ENCODE assay signal across 1 cellular context in the genomic region with DNA sequence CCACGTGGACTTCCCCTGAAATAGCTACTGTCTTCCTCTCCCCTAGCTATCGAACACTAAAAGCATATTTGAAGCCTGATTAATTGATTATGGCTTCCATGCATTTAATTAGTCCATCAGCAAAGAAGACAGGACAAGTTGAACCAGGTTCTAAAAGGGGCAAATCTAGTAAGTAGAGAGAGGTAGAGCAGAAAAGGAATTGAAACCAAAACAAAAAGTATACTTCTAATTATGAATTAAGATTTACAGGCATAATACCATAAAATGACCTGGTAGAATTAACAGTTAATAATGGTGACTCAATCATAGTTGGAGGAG.
TF ChIP-seq lines count a peak whose summit lies in the region.

No MANE protein-coding gene starts in this region.

TF ChIP-seq in HEK293, 187 proteins besides CTCF, POLR2A, EP300 and RAD21 (continued from another document):
- TF ChIP-seq, protein P1, sequence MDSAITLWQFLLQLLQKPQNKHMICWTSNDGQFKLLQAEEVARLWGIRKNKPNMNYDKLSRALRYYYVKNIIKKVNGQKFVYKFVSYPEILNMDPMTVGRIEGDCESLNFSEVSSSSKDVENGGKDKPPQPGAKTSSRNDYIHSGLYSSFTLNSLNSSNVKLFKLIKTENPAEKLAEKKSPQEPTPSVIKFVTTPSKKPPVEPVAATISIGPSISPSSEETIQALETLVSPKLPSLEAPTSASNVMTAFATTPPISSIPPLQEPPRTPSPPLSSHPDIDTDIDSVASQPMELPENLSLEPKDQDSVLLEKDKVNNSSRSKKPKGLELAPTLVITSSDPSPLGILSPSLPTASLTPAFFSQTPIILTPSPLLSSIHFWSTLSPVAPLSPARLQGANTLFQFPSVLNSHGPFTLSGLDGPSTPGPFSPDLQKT (IDR thresholded peaks at IDR 0.05; ENCODE audit: borderline replicate concordance, low read depth, low read length): no peak
- TF ChIP-seq, protein P2, sequence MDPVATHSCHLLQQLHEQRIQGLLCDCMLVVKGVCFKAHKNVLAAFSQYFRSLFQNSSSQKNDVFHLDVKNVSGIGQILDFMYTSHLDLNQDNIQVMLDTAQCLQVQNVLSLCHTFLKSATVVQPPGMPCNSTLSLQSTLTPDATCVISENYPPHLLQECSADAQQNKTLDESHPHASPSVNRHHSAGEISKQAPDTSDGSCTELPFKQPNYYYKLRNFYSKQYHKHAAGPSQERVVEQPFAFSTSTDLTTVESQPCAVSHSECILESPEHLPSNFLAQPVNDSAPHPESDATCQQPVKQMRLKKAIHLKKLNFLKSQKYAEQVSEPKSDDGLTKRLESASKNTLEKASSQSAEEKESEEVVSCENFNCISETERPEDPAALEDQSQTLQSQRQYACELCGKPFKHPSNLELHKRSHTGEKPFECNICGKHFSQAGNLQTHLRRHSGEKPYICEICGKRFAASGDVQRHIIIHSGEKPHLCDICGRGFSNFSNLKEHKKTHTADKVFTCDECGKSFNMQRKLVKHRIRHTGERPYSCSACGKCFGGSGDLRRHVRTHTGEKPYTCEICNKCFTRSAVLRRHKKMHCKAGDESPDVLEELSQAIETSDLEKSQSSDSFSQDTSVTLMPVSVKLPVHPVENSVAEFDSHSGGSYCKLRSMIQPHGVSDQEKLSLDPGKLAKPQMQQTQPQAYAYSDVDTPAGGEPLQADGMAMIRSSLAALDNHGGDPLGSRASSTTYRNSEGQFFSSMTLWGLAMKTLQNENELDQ (tag by site-specific recombination; IDR thresholded peaks at IDR 0.05; ENCODE audit: low read depth): no peak
- TF ChIP-seq ZEB2 (tag by site-specific recombination; IDR thresholded peaks at IDR 0.05) (peak; percentile 3), YY2 (tag by site-specific recombination; IDR thresholded peaks at IDR 0.05) (no peak), ZNF335 (tag by site-specific recombination; conservative IDR thresholded peaks at IDR 0.05) (peak; percentile 67), ZNF37A (tag by site-specific recombination; IDR thresholded peaks at IDR 0.05) (no peak), SALL2 (tag by site-specific recombination; IDR thresholded peaks at IDR 0.05; ENCODE audit: borderline replicate concordance) (no peak), ZNF610 (tag by site-specific recombination; IDR thresholded peaks at IDR 0.05; ENCODE audit: borderline replicate concordance) (no peak), TCF7L2 (IDR thresholded peaks at IDR 0.05; ENCODE audit: borderline replicate concordance, low read depth, low read length) (no peak), ZNF777 (tag by site-specific recombination; IDR thresholded peaks at IDR 0.05; ENCODE audit: borderline replicate concordance) (no peak), ZIC2 (tag by site-specific recombination; IDR thresholded peaks at IDR 0.05) (no peak), SP7 (tag by site-specific recombination; IDR thresholded peaks at IDR 0.05) (peak; percentile 6; the same call in 1 of the 2 replicates), SP3 (tag by site-specific recombination; IDR thresholded peaks at IDR 0.05) (no peak), HOXA7 (CRISPR knock-in tag; IDR thresholded peaks at IDR 0.05; ENCODE audit: borderline replicate concordance) (no peak), ZNF2 (tag by site-specific recombination; IDR thresholded peaks at IDR 0.05) (peak; percentile 78), OSR2 (tag by site-specific recombination; IDR thresholded peaks at IDR 0.05) (no peak), ZNF510 (tag by site-specific recombination; IDR thresholded peaks at IDR 0.05; ENCODE audit: insufficient replicate concordance) (no peak), ZNF560 (tag by site-specific recombination; IDR thresholded peaks at IDR 0.05; ENCODE audit: borderline replicate concordance) (no peak), ZNF112 (tag by site-specific recombination; IDR thresholded peaks at IDR 0.05) (no peak), ZNF169 (tag by site-specific recombination; IDR thresholded peaks at IDR 0.05) (no peak), ZNF514 (tag by site-specific recombination; IDR thresholded peaks at IDR 0.05) (no peak), EGR2 (tag by site-specific recombination; IDR thresholded peaks at IDR 0.05; ENCODE audit: low read depth) (no peak), FEZF1 (tag by site-specific recombination; IDR thresholded peaks at IDR 0.05) (no peak), ZNF843 (tag by site-specific recombination; IDR thresholded peaks at IDR 0.05) (peak; percentile 24; the same call in 1 of the 2 replicates), ZNF266 (tag by site-specific recombination; IDR thresholded peaks at IDR 0.05; ENCODE audit: low read depth) (no peak), ZNF394 (tag by site-specific recombination; IDR thresholded peaks at IDR 0.05; ENCODE audit: borderline replicate concordance) (no peak; the same call in 1 of the 2 replicates), ZNF473 (tag by site-specific recombination; IDR thresholded peaks at IDR 0.05) (no peak), ZNF529 (tag by site-specific recombination; IDR thresholded peaks at IDR 0.05; ENCODE audit: insufficient replicate concordance) (no peak), ZNF549 (tag by site-specific recombination; IDR thresholded peaks at IDR 0.05) (no peak), REPIN1 (tag by site-specific recombination; IDR thresholded peaks at IDR 0.05; ENCODE audit: low read depth) (no peak), ZNF24 (tag by site-specific recombination; IDR thresholded peaks at IDR 0.05) (0 out of 2 replicates have a peak, but pooled peaks have one; percentile 53), MZF1 (tag by site-specific recombination; IDR thresholded peaks at IDR 0.05; ENCODE audit: borderline replicate concordance) (no peak)
- TF ChIP-seq, protein P3, sequence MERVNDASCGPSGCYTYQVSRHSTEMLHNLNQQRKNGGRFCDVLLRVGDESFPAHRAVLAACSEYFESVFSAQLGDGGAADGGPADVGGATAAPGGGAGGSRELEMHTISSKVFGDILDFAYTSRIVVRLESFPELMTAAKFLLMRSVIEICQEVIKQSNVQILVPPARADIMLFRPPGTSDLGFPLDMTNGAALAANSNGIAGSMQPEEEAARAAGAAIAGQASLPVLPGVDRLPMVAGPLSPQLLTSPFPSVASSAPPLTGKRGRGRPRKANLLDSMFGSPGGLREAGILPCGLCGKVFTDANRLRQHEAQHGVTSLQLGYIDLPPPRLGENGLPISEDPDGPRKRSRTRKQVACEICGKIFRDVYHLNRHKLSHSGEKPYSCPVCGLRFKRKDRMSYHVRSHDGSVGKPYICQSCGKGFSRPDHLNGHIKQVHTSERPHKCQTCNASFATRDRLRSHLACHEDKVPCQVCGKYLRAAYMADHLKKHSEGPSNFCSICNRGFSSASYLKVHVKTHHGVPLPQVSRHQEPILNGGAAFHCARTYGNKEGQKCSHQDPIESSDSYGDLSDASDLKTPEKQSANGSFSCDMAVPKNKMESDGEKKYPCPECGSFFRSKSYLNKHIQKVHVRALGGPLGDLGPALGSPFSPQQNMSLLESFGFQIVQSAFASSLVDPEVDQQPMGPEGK (tag by site-specific recombination; IDR thresholded peaks at IDR 0.05): no peak
- TF ChIP-seq, protein P4, sequence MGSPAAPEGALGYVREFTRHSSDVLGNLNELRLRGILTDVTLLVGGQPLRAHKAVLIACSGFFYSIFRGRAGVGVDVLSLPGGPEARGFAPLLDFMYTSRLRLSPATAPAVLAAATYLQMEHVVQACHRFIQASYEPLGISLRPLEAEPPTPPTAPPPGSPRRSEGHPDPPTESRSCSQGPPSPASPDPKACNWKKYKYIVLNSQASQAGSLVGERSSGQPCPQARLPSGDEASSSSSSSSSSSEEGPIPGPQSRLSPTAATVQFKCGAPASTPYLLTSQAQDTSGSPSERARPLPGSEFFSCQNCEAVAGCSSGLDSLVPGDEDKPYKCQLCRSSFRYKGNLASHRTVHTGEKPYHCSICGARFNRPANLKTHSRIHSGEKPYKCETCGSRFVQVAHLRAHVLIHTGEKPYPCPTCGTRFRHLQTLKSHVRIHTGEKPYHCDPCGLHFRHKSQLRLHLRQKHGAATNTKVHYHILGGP (tag by site-specific recombination; IDR thresholded peaks at IDR 0.05): no peak
- TF ChIP-seq, protein P5, sequence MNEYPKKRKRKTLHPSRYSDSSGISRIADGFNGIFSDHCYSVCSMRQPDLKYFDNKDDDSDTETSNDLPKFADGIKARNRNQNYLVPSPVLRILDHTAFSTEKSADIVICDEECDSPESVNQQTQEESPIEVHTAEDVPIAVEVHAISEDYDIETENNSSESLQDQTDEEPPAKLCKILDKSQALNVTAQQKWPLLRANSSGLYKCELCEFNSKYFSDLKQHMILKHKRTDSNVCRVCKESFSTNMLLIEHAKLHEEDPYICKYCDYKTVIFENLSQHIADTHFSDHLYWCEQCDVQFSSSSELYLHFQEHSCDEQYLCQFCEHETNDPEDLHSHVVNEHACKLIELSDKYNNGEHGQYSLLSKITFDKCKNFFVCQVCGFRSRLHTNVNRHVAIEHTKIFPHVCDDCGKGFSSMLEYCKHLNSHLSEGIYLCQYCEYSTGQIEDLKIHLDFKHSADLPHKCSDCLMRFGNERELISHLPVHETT (tag by site-specific recombination; IDR thresholded peaks at IDR 0.05): 0 out of 2 replicates have a peak, but pooled peaks have one; percentile 18
